ENCODE assay signal across 22 cellular contexts in the genomic region with DNA sequence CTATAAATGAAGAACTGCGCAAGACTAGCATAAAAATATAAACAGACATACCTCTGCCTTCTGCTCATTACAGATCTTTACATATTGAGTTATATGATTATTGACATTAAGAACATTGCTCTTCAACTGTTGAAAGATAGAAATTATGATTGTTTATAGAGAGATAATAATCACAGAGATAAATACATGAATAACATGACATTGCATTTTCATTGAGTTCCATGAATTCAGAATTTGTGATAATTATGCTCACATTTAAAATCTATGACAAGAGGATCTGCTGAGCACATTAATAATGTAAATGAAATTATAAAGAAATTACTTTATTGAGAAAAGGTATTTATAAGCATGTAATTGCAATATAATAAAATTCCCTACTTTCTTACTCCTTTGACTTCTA. TPM values are rescaled to one million over a fixed set of nuclear protein-coding genes. Genes with fewer than 3 reads are reported as not detected.
A peak's percentile ranks its signal among the peaks of the same experiment; 100 is the strongest.
DNase-seq lines count a peak whose midpoint lies in the region; ATAC-seq, FAIRE-seq and TF ChIP-seq lines count a peak whose summit lies in the region.
"Had no signal": no experiment of that assay in that cellular context is flagged by ENCODE, and none has a peak within 500 bp of the region (broad histone marks: within the 10 kb centered on the region; RNA-seq: fewer than 3 reads in every experiment).

No MANE protein-coding gene starts in this region.

- no peak for FAIRE-seq in A549 (lab: Jason Lieb, UNC)
- peak; percentile 48 for FAIRE-seq in GM19239 (lab: Jason Lieb, UNC)
- FAIRE-seq in endometrium (lab: Jason Lieb, UNC): peak; percentile 50
- FAIRE-seq: GM12891 had no signal

- TF ChIP-seq POLR2A in A549 (IDR thresholded peaks at IDR 0.05; ENCODE audit: low read length): no peak

- ATAC-seq in A549: no peak
- ATAC-seq: CD8-positive, alpha-beta T cell had no signal

- H3K27ac Mint-ChIP-seq in activated CD4-positive, alpha-beta memory T cell treated with anti-CD3 and anti-CD28 coated beads, Interleukin-2, amount 10 ng/mL, durations not matched to agents 7 days and 5 days: no peak overlapping the region
- H3K27ac Mint-ChIP-seq in Caco-2 (ENCODE audit: unreplicated experiment): no peak overlapping the region
- H3K27ac Mint-ChIP-seq: B cell; CD4-positive, alpha-beta T cell; CD8-positive, alpha-beta T cell had no signal

- H3K79me1 ChIP-seq in neuronal stem cell (ENCODE audit: low read depth, low read length): no peaks in the 10 kb centered on the region

- H3K36me3 Mint-ChIP-seq in activated CD4-positive, alpha-beta memory T cell treated with anti-CD3 and anti-CD28 coated beads, Interleukin-2, amount 10 ng/mL, durations not matched to agents 7 days and 5 days (ENCODE audit: low read depth): peaks cover 41% of the 10 kb centered on the region
- H3K36me3 Mint-ChIP-seq in Caco-2 (ENCODE audit: insufficient read depth, unreplicated experiment): peaks cover 6% of the 10 kb centered on the region
- H3K36me3 Mint-ChIP-seq: CD8-positive, alpha-beta T cell had no signal

- no peak overlapping the region for H2BK15ac ChIP-seq in neuronal stem cell (ENCODE audit: low read length)

- no peak overlapping the region for H4K91ac ChIP-seq in neuronal stem cell (ENCODE audit: low read depth, low read length, poor library complexity)

- no peak overlapping the region for H3K27ac ChIP-seq in A549
- H3K27ac ChIP-seq in MM.1S (ENCODE audit: low read length): no peak overlapping the region
- no peak overlapping the region for H3K27ac ChIP-seq in neuronal stem cell (replicated peaks; ENCODE audit: low read length)
- H3K27ac ChIP-seq: 22Rv1; BLaER1 treated with 17β-estradiol and CSF1 and Interleukin-3, amounts not matched to agents 10 nM and 100 nM; C4-2B had no signal

- no peaks in the 10 kb centered on the region for H4K20me1 ChIP-seq in MM.1S (ENCODE audit: insufficient read depth, low read length)
- H4K20me1 ChIP-seq: BLaER1 treated with 17β-estradiol and CSF1 and Interleukin-3, amounts not matched to agents 10 nM and 100 nM had no signal

- H3K4me2 ChIP-seq in A549 (no peak overlapping the region), MM.1S (ENCODE audit: low read depth, low read length) (0 out of 2 replicates have a peak overlapping the region, but pooled peaks have one; percentile 9), neuronal stem cell (ENCODE audit: insufficient read depth, low read length, poor library complexity, severe bottlenecking) (no peak overlapping the region)
- H3K4me2 ChIP-seq: BLaER1 treated with 17β-estradiol and CSF1 and Interleukin-3, amounts not matched to agents 10 nM and 100 nM had no signal

- H3K4me1 ChIP-seq in A549: peaks cover 13% of the 10 kb centered on the region; the same call in 2 of the 3 replicates
- peaks cover 30% of the 10 kb centered on the region for H3K4me1 ChIP-seq in MM.1S (ENCODE audit: low read length)
- H3K4me1 ChIP-seq in neuronal stem cell (ENCODE audit: control insufficient read depth in 2 of 2, insufficient read depth in 1 of 2, low read depth in 1 of 2, low read length in 2 of 2): no peaks in the 10 kb centered on the region
- H3K4me1 ChIP-seq in Caco-2: no peaks in the 10 kb centered on the region
- H3K4me1 ChIP-seq: BLaER1 treated with 17β-estradiol and CSF1 and Interleukin-3, amounts not matched to agents 10 nM and 100 nM had no signal

- WGBS in A549 (ENCODE audit: missing lambda C conversion rate): 95% methylated on average over 1 of the region's 1 CpG
- no CpG with 5 or more reads among the region's 1 CpG for WGBS in neuronal stem cell (ENCODE audit: extremely low coverage in 2 of 2, insufficient read length in 2 of 2, insufficient replicate concordance in 1 of 2), 2 donors

- H2BK120ac ChIP-seq in neuronal stem cell (ENCODE audit: low read depth, low read length): no peak overlapping the region

- peaks cover 32% of the 10 kb centered on the region for H3F3A ChIP-seq in MM.1S (ENCODE audit: insufficient read depth, low read length)

- TF ChIP-seq CTCF in A549 (IDR thresholded peaks at IDR 0.05) (no peak), MM.1S (IDR thresholded peaks at IDR 0.05; ENCODE audit: low read length) (no peak), Caco-2 (IDR thresholded peaks at IDR 0.05; ENCODE audit: insufficient read depth in 1 of 2, low read depth in 1 of 2, low read length in 1 of 2, severe bottlenecking in 1 of 2, unreplicated experiment in 1 of 2) (no peak)

- no peaks in the 10 kb centered on the region for H3K9me2 ChIP-seq in MM.1S (replicated peaks; ENCODE audit: insufficient read depth, low read length)

- H3K4me3 ChIP-seq in A549: no peak overlapping the region
- no peak overlapping the region for H3K4me3 ChIP-seq in MM.1S (ENCODE audit: low read length)
- H3K4me3 ChIP-seq in neuronal stem cell (ENCODE audit: low read length in 2 of 2): no peak overlapping the region
- H3K4me3 ChIP-seq in Caco-2 (ENCODE audit: low read depth, low read length): no peak overlapping the region
- H3K4me3 ChIP-seq: BLaER1 treated with 17β-estradiol and CSF1 and Interleukin-3, amounts not matched to agents 10 nM and 100 nM had no signal

- H4K8ac ChIP-seq in neuronal stem cell (ENCODE audit: low read depth, low read length): no peak overlapping the region

- H3K4me1 Mint-ChIP-seq in activated CD4-positive, alpha-beta memory T cell treated with anti-CD3 and anti-CD28 coated beads, Interleukin-2, amount 10 ng/mL, durations not matched to agents 7 days and 5 days: no peaks in the 10 kb centered on the region
- no peaks in the 10 kb centered on the region for H3K4me1 Mint-ChIP-seq in Caco-2 (ENCODE audit: low read depth, unreplicated experiment)
- H3K4me1 Mint-ChIP-seq: B cell had no signal

- H3K9me3 Mint-ChIP-seq in activated CD4-positive, alpha-beta memory T cell treated with anti-CD3 and anti-CD28 coated beads, Interleukin-2, amount 10 ng/mL, durations not matched to agents 7 days and 5 days: no peaks in the 10 kb centered on the region
- H3K9me3 Mint-ChIP-seq in Caco-2 (ENCODE audit: unreplicated experiment): no peaks in the 10 kb centered on the region
- H3K9me3 Mint-ChIP-seq: CD4-positive, alpha-beta T cell; CD8-positive, alpha-beta T cell had no signal

- no peak overlapping the region for H2BK5ac ChIP-seq in neuronal stem cell (ENCODE audit: low read length)

- H2AFZ ChIP-seq in MM.1S (ENCODE audit: low read length): no peak overlapping the region
- H2AFZ ChIP-seq in neuronal stem cell (ENCODE audit: low read length): no peak overlapping the region

- DNase-seq in A549 (ENCODE audit: low read depth in 1 of 2, low spot score in 1 of 2) (no peak), GM19239 (ENCODE audit: insufficient read length, low spot score) (no peak), MM.1S (no peak), neuronal stem cell (ENCODE audit: low spot score) (no peak), Caco-2 (no peak)
- no peak for DNase-seq in activated CD4-positive, alpha-beta memory T cell treated with anti-CD3 and anti-CD28 coated beads, Interleukin-2, amount 10 ng/mL, durations not matched to agents 7 days and 5 days
- DNase-seq: ACHN; CD4-positive, alpha-beta T cell; CD8-positive, alpha-beta T cell; DMS 273 treated with DMSO at 0.1 percent for 48 hours; DMS153; DMS53; DMS79; DND-41; EL; GF-D8 had no signal

- H3K18ac ChIP-seq in neuronal stem cell (ENCODE audit: low read length): no peak overlapping the region

- H2BK12ac ChIP-seq in neuronal stem cell (ENCODE audit: low read length): no peak overlapping the region

- POLR2A ChIA-PET in A549 (lab: Yijun Ruan, JAX): no interaction called here
- POLR2A ChIA-PET in activated CD4-positive, alpha-beta memory T cell treated with anti-CD3 and anti-CD28 coated beads, Interleukin-2, amount 10 ng/mL, durations not matched to agents 7 days and 5 days (lab: Charles Lee): no interaction called here
- POLR2A ChIA-PET in Caco-2 (lab: Charles Lee): no interaction called here

- H2AK5ac ChIP-seq in neuronal stem cell (ENCODE audit: low read depth, low read length): no peak overlapping the region

- H3K9ac ChIP-seq in MM.1S (ENCODE audit: low read length) (no peak overlapping the region), neuronal stem cell (ENCODE audit: low read depth, low read length, poor library complexity) (no peak overlapping the region)
- H3K9ac ChIP-seq: BLaER1 treated with 17β-estradiol and CSF1 and Interleukin-3, amounts not matched to agents 10 nM and 100 nM had no signal

- no TSS peak for BruUV-seq in Caco-2 (replicated peaks; lab: Mats Ljungman, UMichigan)

- H3K27me3 ChIP-seq in MM.1S (replicated peaks; ENCODE audit: insufficient read depth, low read length): no peaks in the 10 kb centered on the region
- H3K27me3 ChIP-seq in neuronal stem cell (ENCODE audit: control insufficient read depth in 3 of 3, insufficient read depth in 3 of 3, low read depth in 1 of 3, low read length in 3 of 3): no peaks in the 10 kb centered on the region
- no peaks in the 10 kb centered on the region for H3K27me3 ChIP-seq in Caco-2 (replicated peaks; ENCODE audit: control insufficient read depth, insufficient read depth, low read length)
- H3K27me3 ChIP-seq: BLaER1 treated with 17β-estradiol and CSF1 and Interleukin-3, amounts not matched to agents 10 nM and 100 nM had no signal

- no peaks in the 10 kb centered on the region for H3K9me3 ChIP-seq in A549
- no peaks in the 10 kb centered on the region for H3K9me3 ChIP-seq in MM.1S (replicated peaks; ENCODE audit: insufficient read depth, low read length)
- no peaks in the 10 kb centered on the region for H3K9me3 ChIP-seq in neuronal stem cell (replicated peaks in 1 of 2; ENCODE audit: control insufficient read depth in 2 of 2, insufficient read depth in 1 of 2, low read depth in 1 of 2, low read length in 2 of 2)
- H3K9me3 ChIP-seq in Caco-2: no peaks in the 10 kb centered on the region
- H3K9me3 ChIP-seq: BLaER1 treated with 17β-estradiol and CSF1 and Interleukin-3, amounts not matched to agents 10 nM and 100 nM had no signal

- H3K79me2 ChIP-seq in MM.1S (ENCODE audit: low read length): no peaks in the 10 kb centered on the region

- TF ChIP-seq EP300 in A549 (IDR thresholded peaks at IDR 0.05): no peak

- intact Hi-C loops in Caco-2 (cut with micrococcal nuclease; ENCODE audit: unreplicated experiment): no loop called here

- CTCF ChIA-PET in A549 (lab: Yijun Ruan, JAX) (no interaction called here), Caco-2 (lab: Charles Lee) (no interaction called here)
- CTCF ChIA-PET in activated CD4-positive, alpha-beta memory T cell treated with anti-CD3 and anti-CD28 coated beads, Interleukin-2, amount 10 ng/mL, durations not matched to agents 7 days and 5 days (lab: Charles Lee): no interaction called here

- no peak overlapping the region for H3K14ac ChIP-seq in neuronal stem cell (ENCODE audit: low read length)

- H3K4me3 Mint-ChIP-seq in activated CD4-positive, alpha-beta memory T cell treated with anti-CD3 and anti-CD28 coated beads, Interleukin-2, amount 10 ng/mL, durations not matched to agents 7 days and 5 days: no peak overlapping the region
- H3K4me3 Mint-ChIP-seq in Caco-2 (ENCODE audit: unreplicated experiment): no peak overlapping the region
- H3K4me3 Mint-ChIP-seq: B cell; CD4-positive, alpha-beta T cell; CD8-positive, alpha-beta T cell had no signal

- no peaks in the 10 kb centered on the region for H3K27me3 Mint-ChIP-seq in activated CD4-positive, alpha-beta memory T cell treated with anti-CD3 and anti-CD28 coated beads, Interleukin-2, amount 10 ng/mL, durations not matched to agents 7 days and 5 days
- no peaks in the 10 kb centered on the region for H3K27me3 Mint-ChIP-seq in Caco-2 (ENCODE audit: insufficient read depth, unreplicated experiment)
- H3K27me3 Mint-ChIP-seq: B cell; CD4-positive, alpha-beta T cell had no signal

- TF ChIP-seq RAD21 in A549 (conservative IDR thresholded peaks at IDR 0.05 in 1 of 2, IDR thresholded peaks at IDR 0.05 in 1 of 2): no peak

- no peak overlapping the region for H3K4ac ChIP-seq in neuronal stem cell (ENCODE audit: low read length)

- H3K36me3 ChIP-seq in MM.1S (replicated peaks; ENCODE audit: insufficient read depth, low read length) (no peaks in the 10 kb centered on the region; the same call in 1 of the 2 replicates), neuronal stem cell (replicated peaks in 1 of 2; ENCODE audit: control insufficient read depth in 2 of 2, insufficient read depth in 2 of 2, low read length in 2 of 2) (peaks cover 8 to 98% of the 10 kb centered on the region in 2 donors), Caco-2 (ENCODE audit: control insufficient read depth, insufficient read depth, low read length) (no peaks in the 10 kb centered on the region)

- H3K23ac ChIP-seq in neuronal stem cell (ENCODE audit: low read depth, low read length, poor library complexity): no peak overlapping the region

RNA-seq across cellular contexts. Expression of a gene that starts 24.8 kb away (rescaled TPM):
- 29.8 and 47.2 TPM in 2 replicates for polyA plus RNA-seq in A549 (2011; rRNA removed)
- 7.3 and 7.5 TPM in 2 replicates for polyA plus RNA-seq in A549 (2012; cell fraction: cytosol; rRNA removed)
- polyA plus RNA-seq in A549 (2012; cell fraction: nucleus; rRNA removed): 6.7 and 9.3 TPM in 2 replicates
- 24.8 to 25.6 TPM (median 25.5 TPM) in 3 replicates for polyA plus RNA-seq in A549 (2017; fragmentation: RNase III; extraction: RNeasy Plus Mini Kit Qiagen cat#74134 plus additional on column Dnase treatment)
- polyA minus RNA-seq in A549 (2011; rRNA and poly(A)+ RNA removed): 31.7 and 32.2 TPM in 2 replicates
- polyA plus RNA-seq in neuronal stem cell (2013, experiment 1 of 2): 24.7 TPM
- polyA plus RNA-seq in neuronal stem cell (2013, experiment 2 of 2): 25.4 TPM
- total RNA-seq in activated CD4-positive, alpha-beta memory T cell treated with anti-CD3 and anti-CD28 coated beads, Interleukin-2, amount 10 ng/mL, durations not matched to agents 7 days and 5 days: 10 to 100 TPM; 26.0 to 26.7 TPM
- total RNA-seq in Caco-2 (2022): 22.3 and 22.5 TPM in 2 replicates

RNA-seq across cellular contexts. Expression of a gene that starts 25.1 kb away (rescaled TPM):
- polyA plus RNA-seq in A549 (2011; rRNA removed) (21.9 and 23.5 TPM in 2 replicates), A549 (2017; fragmentation: RNase III; extraction: RNeasy Plus Mini Kit Qiagen cat#74134 plus additional on column Dnase treatment) (8.9 to 9.5 TPM (median 9.0 TPM) in 3 replicates)
- 3.9 and 6.1 TPM in 2 replicates for polyA plus RNA-seq in A549 (2012; cell fraction: cytosol; rRNA removed)
- 3.5 and 5.0 TPM in 2 replicates for polyA plus RNA-seq in A549 (2012; cell fraction: nucleus; rRNA removed)
- 47.9 and 48.2 TPM in 2 replicates for polyA minus RNA-seq in A549 (2011; rRNA and poly(A)+ RNA removed)
- polyA plus RNA-seq in neuronal stem cell (2013, experiment 1 of 2): 11.3 TPM
- 11.6 TPM for polyA plus RNA-seq in neuronal stem cell (2013, experiment 2 of 2)
- total RNA-seq in activated CD4-positive, alpha-beta memory T cell treated with anti-CD3 and anti-CD28 coated beads, Interleukin-2, amount 10 ng/mL, durations not matched to agents 7 days and 5 days: 10 to 100 TPM; 12.3 to 12.4 TPM
- total RNA-seq in Caco-2 (2022): 14.4 and 15.2 TPM in 2 replicates
